19 cellular contexts compared by ENCODE assay signal in the genomic region with DNA sequence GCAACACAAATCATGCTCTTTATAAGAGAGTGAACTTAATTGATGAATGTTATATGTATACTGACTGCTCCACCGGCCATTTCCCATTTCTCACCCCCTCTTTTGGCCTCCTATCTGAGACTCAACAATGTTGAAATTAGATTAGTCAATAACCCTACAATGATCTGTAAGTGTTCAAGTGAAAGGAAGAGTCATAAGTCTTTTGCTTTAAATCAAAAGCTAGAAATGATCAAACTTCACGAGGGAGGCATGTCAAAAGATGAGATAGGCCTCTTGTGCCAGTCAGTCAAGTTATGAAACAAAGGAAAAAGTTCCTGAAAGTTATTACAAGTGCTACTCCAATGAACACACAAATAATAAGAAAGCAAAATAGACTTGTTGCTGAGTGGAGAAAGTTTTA.
"Had no signal": no experiment of that assay in that cellular context is flagged by ENCODE, and none has a peak within 500 bp of the region (broad histone marks: within the 10 kb centered on the region; RNA-seq: fewer than 3 reads in every experiment).

No MANE protein-coding gene starts in this region.

- H3K9me3 Mint-ChIP-seq: effector memory CD8-positive, alpha-beta T cell; type B pancreatic cell had no signal

- H3K27ac Mint-ChIP-seq: stimulated activated naive B cell treated with anti-CD40 and anti-IgM and Interleukin-4, amounts not matched to agents 10 μg/mL and 1 μg/mL and 100 μg/mL, for 72 hours; type B pancreatic cell had no signal

- H3K4me3 Mint-ChIP-seq: effector memory CD8-positive, alpha-beta T cell; neural crest cell; stimulated activated naive B cell treated with anti-CD40 and anti-IgM and Interleukin-4, amounts not matched to agents 10 μg/mL and 1 μg/mL and 100 μg/mL, for 72 hours; type B pancreatic cell had no signal

- H3K27me3 ChIP-seq: esophagus muscularis mucosa, gastroesophageal sphincter, spleen had no signal

- DNase-seq: cortex of kidney; effector memory CD8-positive, alpha-beta T cell; glutamatergic neuron; islet precursor cell; mammary epithelial cell; naive thymus-derived CD4-positive, alpha-beta T cell; posterior cingulate gyrus; spleen; stimulated activated CD4-positive, alpha-beta T cell treated with anti-CD3 and anti-CD28 coated beads, Interleukin-15, amount 100 ng/mL, for 24 hours; stimulated activated CD4-positive, alpha-beta T cell treated with anti-CD3 and anti-CD28 coated beads, Interleukin-1b, Interleukin-23, amount 100 ng/mL, for 48 hours; stimulated activated CD4-positive, alpha-beta T cell treated with anti-CD3 and anti-CD28 coated beads, Interleukin-4, amount 100 ng/mL, for 24 hours; stimulated activated naive B cell treated with anti-CD40 and anti-IgM and Interleukin-4, amounts not matched to agents 10 μg/mL and 1 μg/mL and 100 μg/mL, for 72 hours had no signal

- ATAC-seq: effector memory CD8-positive, alpha-beta T cell; gastroesophageal sphincter; left lobe of liver; naive thymus-derived CD4-positive, alpha-beta T cell; sciatic nerve; stimulated activated naive B cell treated with anti-CD40 and anti-IgM and Interleukin-4, amounts not matched to agents 10 μg/mL and 1 μg/mL and 100 μg/mL, for 72 hours had no signal

- H3K4me3 ChIP-seq: esophagus muscularis mucosa, gastroesophageal sphincter, spleen had no signal

- H3K9me3 ChIP-seq: esophagus muscularis mucosa, gastroesophageal sphincter had no signal

- H3K27ac ChIP-seq: epithelial cell of prostate, esophagus muscularis mucosa, gastroesophageal sphincter, spleen had no signal

- H3K27me3 Mint-ChIP-seq: effector memory CD8-positive, alpha-beta T cell; naive thymus-derived CD4-positive, alpha-beta T cell; stimulated activated naive B cell treated with anti-CD40 and anti-IgM and Interleukin-4, amounts not matched to agents 10 μg/mL and 1 μg/mL and 100 μg/mL, for 72 hours; type B pancreatic cell had no signal
